Comparison of ENCODE assay signal across 8 cellular contexts in genomic region chr2:146661494-146662096, GRCh38.
A peak's percentile ranks its signal among the peaks of the same experiment; 100 is the strongest.
DNase-seq lines count a peak whose midpoint lies in the region; ATAC-seq and TF ChIP-seq lines count a peak whose summit lies in the region.

No MANE protein-coding gene starts in this region.

- no peak overlapping the region for H3K27ac ChIP-seq in esophagus muscularis mucosa (replicated peaks in 1 of 4)

- no peaks in the 10 kb centered on the region for H3K27me3 ChIP-seq in esophagus muscularis mucosa

- intact Hi-C loops in esophagus muscularis mucosa (cut with DNase I): no loop called here

- no peaks in the 10 kb centered on the region for H3K9me3 ChIP-seq in esophagus muscularis mucosa

- TF ChIP-seq EP300 in esophagus muscularis mucosa (IDR thresholded peaks at IDR 0.05): no peak

- no peak for TF ChIP-seq POLR2A in esophagus muscularis mucosa (IDR thresholded peaks at IDR 0.05; ENCODE audit: low read depth)

- DNase-seq in ACHN (peak; percentile 69), H4 (ENCODE audit: low spot score) (peak; percentile 34), NCI-H82 treated with DMSO at 0.1 percent for 48 hours (lab: John Stamatoyannopoulos, UW; ENCODE audit: unreplicated experiment) (peak; percentile 15), esophagus muscularis mucosa (ENCODE audit: extremely low spot score) (no peak), retinal pigment epithelial cell (ENCODE audit: low read depth) (no peak)

- no peak for ATAC-seq in GM19397 (IDR thresholded peaks at IDR 0.05; ENCODE audit: unreplicated experiment)
- no peak for ATAC-seq in GM18520 (IDR thresholded peaks at IDR 0.05; ENCODE audit: unreplicated experiment)
- ATAC-seq in HG02642 (IDR thresholded peaks at IDR 0.05; ENCODE audit: poor library complexity, unreplicated experiment): no peak

- in situ Hi-C loops in ACHN (cut with HindIII; ENCODE audit: low pct_ligation_motif_present, low pct_unique_long_range_greater_than_20kb, low sequenced_read_pairs): no loop called here

- H3K4me3 ChIP-seq in esophagus muscularis mucosa: no peak overlapping the region
- H3K4me3 ChIP-seq in retinal pigment epithelial cell (ENCODE audit: low read length): no peak overlapping the region

- H3K36me3 ChIP-seq in esophagus muscularis mucosa: no peaks in the 10 kb centered on the region

- TF ChIP-seq CTCF in esophagus muscularis mucosa (IDR thresholded peaks at IDR 0.05) (peak; percentile 27 to 49 (median 40)), retinal pigment epithelial cell (conservative IDR thresholded peaks at IDR 0.05; ENCODE audit: low read depth, low read length) (peak; percentile 67)

- H3K4me1 ChIP-seq in esophagus muscularis mucosa: no peaks in the 10 kb centered on the region

Comparison
In these comparisons a context has a peak if more than half of its experiments do, and no peak if none do; other contexts are left out.
1. DNase-seq: peak in ACHN (single experiment), H4 (single experiment) and NCI-H82 treated with DMSO at 0.1 percent for 48 hours (single experiment); none in esophagus muscularis mucosa (single experiment) and retinal pigment epithelial cell (single experiment).